Comparison of ENCODE assay signal across 1 cellular context in genomic region chr9:69873401-69873950, GRCh38.
TF ChIP-seq lines count a peak whose summit lies in the region.

No MANE protein-coding gene starts in this region.

TF ChIP-seq in GM23338, 12 proteins besides CTCF, POLR2A, EP300 and RAD21:
- TF ChIP-seq ZNF114 (CRISPR knock-in tag; IDR thresholded peaks at IDR 0.05) (no peak), ETS1 (IDR thresholded peaks at IDR 0.05) (no peak), NANOG (IDR thresholded peaks at IDR 0.05; ENCODE audit: borderline replicate concordance) (no peak), EZH2 (IDR thresholded peaks at IDR 0.05; ENCODE audit: low read depth, unreplicated experiment) (no peak), POLR2AphosphoS5 (IDR thresholded peaks at IDR 0.05; ENCODE audit: low read depth) (no peak), REST (IDR thresholded peaks at IDR 0.05; ENCODE audit: unreplicated experiment) (no peak), ZNF331 (CRISPR knock-in tag; IDR thresholded peaks at IDR 0.05; ENCODE audit: low read depth) (no peak), ZNF462 (CRISPR knock-in tag; IDR thresholded peaks at IDR 0.05) (no peak), JUNB (IDR thresholded peaks at IDR 0.05; ENCODE audit: unreplicated experiment) (no peak), EZH2phosphoT487 (IDR thresholded peaks at IDR 0.05; ENCODE audit: unreplicated experiment) (no peak), STAT1 (IDR thresholded peaks at IDR 0.05; ENCODE audit: unreplicated experiment) (no peak), CREB1 (CRISPR knock-in tag; IDR thresholded peaks at IDR 0.05; ENCODE audit: low read depth) (no peak)
